In genomic region chr12:122872815-122873361, GRCh38 we compare ENCODE assay signal across 9 cellular contexts. TPM values are rescaled to one million over a fixed set of nuclear protein-coding genes. Genes with fewer than 3 reads are reported as not detected.
A peak's percentile ranks its signal among the peaks of the same experiment; 100 is the strongest.
DNase-seq lines count a peak whose midpoint lies in the region; ATAC-seq and TF ChIP-seq lines count a peak whose summit lies in the region.
"Had no signal": no experiment of that assay in that cellular context is flagged by ENCODE, and none has a peak within 500 bp of the region (broad histone marks: within the 10 kb centered on the region; RNA-seq: fewer than 3 reads in every experiment).

No MANE protein-coding gene starts in this region.

- POLR2A ChIA-PET in activated naive CD8-positive, alpha-beta T cell treated with anti-CD3 and anti-CD28 coated beads, Interleukin-2, amount 10 ng/mL, durations not matched to agents 7 days and 5 days (lab: Charles Lee): interaction anchor here (0.6 to 2.5 kb wide), 5 partner anchors 7 to 26 kb away, joined by 3 to 9 read pairs (median 5); no protein-coding TSS in a partner anchor

- 58 to 65% methylated on average over 12 of the region's 12 CpGs for WGBS in lung, 2 donors
- 52 to 65% methylated on average over 12 of the region's 12 CpGs for WGBS in testis, 2 donors

- no peaks in the 10 kb centered on the region for H3K9me3 Mint-ChIP-seq in activated naive CD8-positive, alpha-beta T cell treated with anti-CD3 and anti-CD28 coated beads, Interleukin-2, amount 10 ng/mL, durations not matched to agents 7 days and 5 days

- H3K9me3 ChIP-seq in lung (ENCODE audit: control insufficient read depth in 2 of 2, insufficient read depth in 1 of 2, low read length in 1 of 2) (no peaks in the 10 kb centered on the region), testis (no peaks in the 10 kb centered on the region)

- intact Hi-C loops in testis (cut with DNase I; ENCODE audit: low total_unique reads): no loop called here

- H3K36me3 Mint-ChIP-seq in activated naive CD8-positive, alpha-beta T cell treated with anti-CD3 and anti-CD28 coated beads, Interleukin-2, amount 10 ng/mL, durations not matched to agents 7 days and 5 days: peaks cover 24% of the 10 kb centered on the region

- H3K36me3 ChIP-seq in lung (ENCODE audit: control insufficient read depth in 2 of 2, insufficient read depth in 2 of 2, low read length in 2 of 2) (peaks cover 0 to 26% of the 10 kb centered on the region in 2 donors), testis (ENCODE audit: low read depth, missing control alignments) (no peaks in the 10 kb centered on the region)

- no peak overlapping the region for H3K27ac Mint-ChIP-seq in activated naive CD8-positive, alpha-beta T cell treated with anti-CD3 and anti-CD28 coated beads, Interleukin-2, amount 10 ng/mL, durations not matched to agents 7 days and 5 days

- H3K4me1 ChIP-seq in lung (ENCODE audit: control insufficient read depth in 2 of 2, insufficient read depth in 2 of 2, low read length in 2 of 2): peaks cover 37% of the 10 kb centered on the region in 2 donors
- peaks cover 76% of the 10 kb centered on the region for H3K4me1 ChIP-seq in testis

- no peak for ATAC-seq in activated naive CD8-positive, alpha-beta T cell treated with anti-CD3 and anti-CD28 coated beads, Interleukin-2, amount 10 ng/mL, durations not matched to agents 7 days and 5 days (ENCODE audit: low read depth)
- no peak for ATAC-seq in lung (ENCODE audit: insufficient read depth, low FRiP score)
- ATAC-seq in HG03175 (IDR thresholded peaks at IDR 0.05; ENCODE audit: unreplicated experiment): no peak
- no peak for ATAC-seq in GM21723 (IDR thresholded peaks at IDR 0.05; ENCODE audit: unreplicated experiment)

- H3K4me1 Mint-ChIP-seq in activated naive CD8-positive, alpha-beta T cell treated with anti-CD3 and anti-CD28 coated beads, Interleukin-2, amount 10 ng/mL, durations not matched to agents 7 days and 5 days: peaks cover 55% of the 10 kb centered on the region

- peak overlapping the region; percentile 1 for H3K4me3 Mint-ChIP-seq in activated naive CD8-positive, alpha-beta T cell treated with anti-CD3 and anti-CD28 coated beads, Interleukin-2, amount 10 ng/mL, durations not matched to agents 7 days and 5 days

- no peak for TF ChIP-seq CTCF in lung (IDR thresholded peaks at IDR 0.05; ENCODE audit: control extremely low read depth, extremely low read depth)
- TF ChIP-seq CTCF in testis (IDR thresholded peaks at IDR 0.05): no peak

- H3K27me3 ChIP-seq in lung (ENCODE audit: control insufficient read depth, insufficient read depth): no peaks in the 10 kb centered on the region
- no peaks in the 10 kb centered on the region for H3K27me3 ChIP-seq in testis

- H3K4me3 ChIP-seq in lung: no peak overlapping the region
- no peak overlapping the region for H3K4me3 ChIP-seq in testis

- H3K27ac ChIP-seq in lung (ENCODE audit: low read depth in 1 of 2, low read length in 1 of 2) (peak overlapping the region; percentile 83 to 84), testis (peak overlapping the region; percentile 90 to 92)

- H3K27me3 Mint-ChIP-seq in activated naive CD8-positive, alpha-beta T cell treated with anti-CD3 and anti-CD28 coated beads, Interleukin-2, amount 10 ng/mL, durations not matched to agents 7 days and 5 days: no peaks in the 10 kb centered on the region

- no peak for TF ChIP-seq POLR2A in testis (IDR thresholded peaks at IDR 0.05)

- DNase-seq in activated T-cell treated with anti-CD3 and anti-CD28 coated beads, Interleukin-2, amount 50 U/mL, for 1 hour: peak; percentile 19
- no peak for DNase-seq in activated T-cell treated with anti-CD3 and anti-CD28 coated beads for 4 hours
- DNase-seq in activated naive CD8-positive, alpha-beta T cell treated with anti-CD3 and anti-CD28 coated beads, Interleukin-2, amount 10 ng/mL, durations not matched to agents 7 days and 5 days: peak; percentile 14
- DNase-seq in lung (ENCODE audit: low spot score): no peak
- DNase-seq in testis: no peak
- no peak for DNase-seq in stimulated activated naive CD4-positive, alpha-beta T cell treated with Interleukin-2 at 50 U/mL for 16 hours (lab: John Stamatoyannopoulos, UW)
- DNase-seq: OCI-M1 had no signal

RNA-seq across cellular contexts. Expression of gene VPS37B, which starts 23.0 kb away (rescaled TPM):
- total RNA-seq in activated naive CD8-positive, alpha-beta T cell treated with anti-CD3 and anti-CD28 coated beads, Interleukin-2, amount 10 ng/mL, durations not matched to agents 7 days and 5 days: 10 to 100 TPM; 33.4 to 36.8 TPM
- 10 to 100 TPM; 43.1 to 44.1 TPM for total RNA-seq in lung
- 10 to 100 TPM; 31.0 to 41.5 TPM for polyA plus RNA-seq in lung
- 10 to 100 TPM; 75.8 to 90.1 TPM for total RNA-seq in testis
- 38.0 TPM for polyA plus RNA-seq in testis (ENCODE audit: insufficient read depth, low read depth, low replicate concordance)

RNA-seq across cellular contexts. Expression of gene HIP1R, which starts 37.6 kb away (rescaled TPM):
- total RNA-seq in activated naive CD8-positive, alpha-beta T cell treated with anti-CD3 and anti-CD28 coated beads, Interleukin-2, amount 10 ng/mL, durations not matched to agents 7 days and 5 days: 10 to 100 TPM; 54.7 to 57.8 TPM
- total RNA-seq in lung: 10 to 100 TPM; 33.8 to 56.3 TPM
- 10 to 100 TPM; 34.5 to 36.3 TPM for polyA plus RNA-seq in lung
- total RNA-seq in testis: 10 to 100 TPM; 34.3 to 41.7 TPM
- 20.1 TPM for polyA plus RNA-seq in testis (ENCODE audit: insufficient read depth, low read depth, low replicate concordance)

Comparison
In these comparisons a context has a peak if more than half of its experiments do, and no peak if none do; other contexts are left out.
1. DNase-seq: peak in activated T-cell treated with anti-CD3 and anti-CD28 coated beads, Interleukin-2, amount 50 U/mL, for 1 hour (single experiment) and activated naive CD8-positive, alpha-beta T cell treated with anti-CD3 and anti-CD28 coated beads, Interleukin-2, amount 10 ng/mL, durations not matched to agents 7 days and 5 days (single experiment); none in activated T-cell treated with anti-CD3 and anti-CD28 coated beads for 4 hours (single experiment), lung (single experiment), testis (single experiment) and stimulated activated naive CD4-positive, alpha-beta T cell treated with Interleukin-2 at 50 U/mL for 16 hours (single experiment).